6 cellular contexts compared by ENCODE assay signal in genomic region chr2:15706986-15707632, GRCh38.
"Had no signal": no experiment of that assay in that cellular context is flagged by ENCODE, and none has a peak within 500 bp of the region (broad histone marks: within the 10 kb centered on the region; RNA-seq: fewer than 3 reads in every experiment).

No MANE protein-coding gene starts in this region.

- ATAC-seq: HepG2, K562 had no signal

- H3K4me3 ChIP-seq: K562 had no signal

- H3K4me3 Mint-ChIP-seq: IgD-negative memory B cell had no signal

- H3K9me3 Mint-ChIP-seq: IgD-negative memory B cell had no signal

- DNase-seq: IMR-90, KBM-7 had no signal

- H3K27ac ChIP-seq: HL-60 had no signal

- H3K36me3 Mint-ChIP-seq: IgD-negative memory B cell had no signal

- H3K27ac Mint-ChIP-seq: IgD-negative memory B cell had no signal
